ENCODE assay signal across 10 cellular contexts in genomic region chr19:5625641-5626040, GRCh38. TPM values are rescaled to one million over a fixed set of nuclear protein-coding genes. Genes with fewer than 3 reads are reported as not detected.
A peak's percentile ranks its signal among the peaks of the same experiment; 100 is the strongest.
DNase-seq lines count a peak whose midpoint lies in the region; TF ChIP-seq lines count a peak whose summit lies in the region.
"Had no signal": no experiment of that assay in that cellular context is flagged by ENCODE, and none has a peak within 500 bp of the region (broad histone marks: within the 10 kb centered on the region; RNA-seq: fewer than 3 reads in every experiment).

No MANE protein-coding gene starts in this region.

- H3K9me2 ChIP-seq in DOHH2 (replicated peaks; ENCODE audit: control insufficient read depth, low read length), result no peaks in the 10 kb centered on the region

- peaks cover 94% of the 10 kb centered on the region for H3K36me3 ChIP-seq in DOHH2 (ENCODE audit: control insufficient read depth, low read length)
- H3K36me3 ChIP-seq in OCI-LY3 (replicated peaks; ENCODE audit: low read depth, low read length), result peaks cover 62% of the 10 kb centered on the region
- H3K36me3 ChIP-seq in endocrine pancreas (ENCODE audit: control insufficient read depth, insufficient read depth, low read length), result no peaks in the 10 kb centered on the region
- H3K36me3 ChIP-seq in parathyroid adenoma (ENCODE audit: control insufficient read depth, insufficient read depth, low read length), result no peaks in the 10 kb centered on the region
- H3K36me3 ChIP-seq in uterus, result no peaks in the 10 kb centered on the region

- intact Hi-C loops in uterus (cut with DNase I; ENCODE audit: low total_unique reads), result loop anchor here (10.0 kb wide), 1 partner anchor 49 kb away; no protein-coding TSS in a partner anchor

- H4K20me1 ChIP-seq in DOHH2 (ENCODE audit: control insufficient read depth, insufficient read depth, low read depth, low read length) (peaks cover 65% of the 10 kb centered on the region), OCI-LY3 (ENCODE audit: insufficient read depth, low read length) (peaks cover 81% of the 10 kb centered on the region)

- H3F3A ChIP-seq in DOHH2 (ENCODE audit: control insufficient read depth, insufficient read depth), result peaks cover 2% of the 10 kb centered on the region; the same call in 1 of the 2 replicates

- H3K4me3 ChIP-seq in DOHH2 (ENCODE audit: low read length) (peak overlapping the region; percentile 97), OCI-LY3 (ENCODE audit: low read length) (peak overlapping the region; percentile 87; the same call in 1 of the 2 replicates), endocrine pancreas (ENCODE audit: control insufficient read depth, insufficient read depth, low read length) (peak overlapping the region; percentile 79), parathyroid adenoma (ENCODE audit: low read depth, low read length) (no peak overlapping the region), uterus (no peak overlapping the region)

- H3K4me2 ChIP-seq in DOHH2 (ENCODE audit: low read length), result peak overlapping the region; percentile 78
- H3K4me2 ChIP-seq in OCI-LY3 (ENCODE audit: low read length), result peak overlapping the region; percentile 96
- H3K4me2 ChIP-seq in parathyroid adenoma (ENCODE audit: low read length), result peak overlapping the region; percentile 77

- no peak for TF ChIP-seq POLR2A in uterus (IDR thresholded peaks at IDR 0.05)

- no peak overlapping the region for H3K27ac ChIP-seq in DOHH2 (ENCODE audit: low read depth, low read length)
- H3K27ac ChIP-seq in OCI-LY3 (ENCODE audit: low read length), result peak overlapping the region; percentile 86; the same call in 1 of the 2 replicates
- no peak overlapping the region for H3K27ac ChIP-seq in parathyroid adenoma
- H3K27ac ChIP-seq in uterus, result no peak overlapping the region

- peaks cover 63% of the 10 kb centered on the region for H3K4me1 ChIP-seq in DOHH2 (ENCODE audit: control insufficient read depth, low read length)
- peaks cover 59% of the 10 kb centered on the region for H3K4me1 ChIP-seq in OCI-LY3 (ENCODE audit: low read length)
- peaks cover 11% of the 10 kb centered on the region for H3K4me1 ChIP-seq in endocrine pancreas (ENCODE audit: control insufficient read depth, insufficient read depth, low read length)
- H3K4me1 ChIP-seq in parathyroid adenoma, result peaks cover 14% of the 10 kb centered on the region
- peaks cover 9 to 35% of the 10 kb centered on the region in 2 donors for H3K4me1 ChIP-seq in uterus

- H3K79me2 ChIP-seq in DOHH2 (ENCODE audit: control insufficient read depth, low read length) (peaks cover 98% of the 10 kb centered on the region), OCI-LY3 (ENCODE audit: low read length) (peaks cover 99% of the 10 kb centered on the region), parathyroid adenoma (peaks cover 84% of the 10 kb centered on the region)

- no peak overlapping the region for H3K9ac ChIP-seq in OCI-LY3 (ENCODE audit: low read length)
- peak overlapping the region; percentile 31 for H3K9ac ChIP-seq in endocrine pancreas (ENCODE audit: control insufficient read depth, insufficient read depth, low read length)
- H3K9ac ChIP-seq in parathyroid adenoma, result no peak overlapping the region

- H2AFZ ChIP-seq in OCI-LY3 (ENCODE audit: low read depth, low read length) (no peak overlapping the region), parathyroid adenoma (no peak overlapping the region)

- H3K9me3 ChIP-seq in DOHH2 (ENCODE audit: control insufficient read depth, insufficient read depth, low read length), result no peaks in the 10 kb centered on the region
- H3K9me3 ChIP-seq in OCI-LY3 (ENCODE audit: insufficient read depth, low read length), result no peaks in the 10 kb centered on the region
- H3K9me3 ChIP-seq in endocrine pancreas (ENCODE audit: control insufficient read depth, low read length), result no peaks in the 10 kb centered on the region
- no peaks in the 10 kb centered on the region for H3K9me3 ChIP-seq in parathyroid adenoma (ENCODE audit: control insufficient read depth, low read length)
- H3K9me3 ChIP-seq in uterus, result no peaks in the 10 kb centered on the region

- H3K27me3 ChIP-seq in DOHH2 (ENCODE audit: control insufficient read depth, low read length) (no peaks in the 10 kb centered on the region; the same call in 1 of the 2 replicates), OCI-LY3 (ENCODE audit: low read depth, low read length) (no peaks in the 10 kb centered on the region), endocrine pancreas (ENCODE audit: control insufficient read depth, insufficient read depth, low read length) (no peaks in the 10 kb centered on the region), parathyroid adenoma (ENCODE audit: control insufficient read depth, insufficient read depth, low read length) (no peaks in the 10 kb centered on the region), uterus (no peaks in the 10 kb centered on the region)

- DNase-seq in RPMI8226 (no peak), uterus (no peak), cerebellum (ENCODE audit: low spot score) (no peak), NCI-H446 (lab: John Stamatoyannopoulos, UW) (no peak)
- DNase-seq: NCI-H1417 treated with DMSO at 0.1 percent for 48 hours had no signal

- TF ChIP-seq CTCF in DOHH2 (IDR thresholded peaks at IDR 0.05; ENCODE audit: low read depth, low read length, poor library complexity, severe bottlenecking) (no peak), OCI-LY3 (IDR thresholded peaks at IDR 0.05; ENCODE audit: low read depth, low read length) (no peak), parathyroid adenoma (IDR thresholded peaks at IDR 0.05) (no peak), uterus (IDR thresholded peaks at IDR 0.05) (no peak)

RNA-seq across cellular contexts. Expression of gene SAFB, which starts 2.8 kb away (rescaled TPM):
- total RNA-seq in uterus (100 to 1,000 TPM in 1 of 4 donors, 10 to 100 TPM in 3; 35.9 to 129 (median 97.4) TPM), cerebellum (93.6 TPM)

RNA-seq across cellular contexts. Expression of gene SAFB2, which starts 3.1 kb away (rescaled TPM):
- total RNA-seq in uterus, result 100 to 1,000 TPM in 2 of 4 donors, 10 to 100 TPM in 2; 45.0 to 250 (median 129) TPM
- 65.1 TPM for total RNA-seq in cerebellum

RNA-seq across cellular contexts. Expression of gene MICOS13, which starts 54.7 kb away (rescaled TPM):
- total RNA-seq in uterus (10 to 100 TPM in 3 of 4 donors, 1 to 10 TPM in 1; 2.8 to 36.7 (median 21.1) TPM), cerebellum (12.2 TPM)

RNA-seq across cellular contexts. Expression of gene HSD11B1L, which starts 55.2 kb away (rescaled TPM):
- total RNA-seq in uterus (10 to 100 TPM in 1 of 4 donors, 1 to 10 TPM in 2, under 1 TPM in 1; 0.26 to 17.8 (median 7.1) TPM), cerebellum (15.0 TPM)

RNA-seq across cellular contexts. Expression of gene TINCR, which starts 57.9 kb away (rescaled TPM):
- total RNA-seq in uterus, result 1 to 10 TPM in 2 of 4 donors, not detected in 2; 1.2 to 5.3 TPM
- 1.1 TPM for total RNA-seq in cerebellum
- total RNA-seq: myocyte had no signal

Comparison
In these comparisons a context has a peak if more than half of its experiments do, and no peak if none do; other contexts are left out.
1. H3K4me3 ChIP-seq: peak in DOHH2 (single experiment), OCI-LY3 (single experiment) and endocrine pancreas (single experiment); none in parathyroid adenoma (single experiment) and uterus (0 of 2).
2. Peak in every context shown above with its lines, with median percentiles within 50 percentile points of each other: H3K4me2 ChIP-seq.